10 cellular contexts compared by ENCODE assay signal in genomic region chr5:88602584-88602983, GRCh38.
A peak's percentile ranks its signal among the peaks of the same experiment; 100 is the strongest.
DNase-seq lines count a peak whose midpoint lies in the region; ATAC-seq and TF ChIP-seq lines count a peak whose summit lies in the region.
"Had no signal": no experiment of that assay in that cellular context is flagged by ENCODE, and none has a peak within 500 bp of the region (broad histone marks: within the 10 kb centered on the region; RNA-seq: fewer than 3 reads in every experiment).

No MANE protein-coding gene starts in this region.

- no peaks in the 10 kb centered on the region for H3K36me3 ChIP-seq in upper lobe of right lung

- no peaks in the 10 kb centered on the region for H3K9me3 ChIP-seq in upper lobe of right lung

- H3K4me1 ChIP-seq in upper lobe of right lung: no peaks in the 10 kb centered on the region

- no peak overlapping the region for H3K4me3 ChIP-seq in upper lobe of right lung

- TF ChIP-seq CTCF in upper lobe of right lung (IDR thresholded peaks at IDR 0.05): peak; percentile 21

- no peak for ATAC-seq in upper lobe of right lung
- no peak for ATAC-seq in GM21529 (IDR thresholded peaks at IDR 0.05; ENCODE audit: unreplicated experiment)

- H3K27ac ChIP-seq in upper lobe of right lung: no peak overlapping the region

- TF ChIP-seq POLR2A in erythroblast (IDR thresholded peaks at IDR 0.05; ENCODE audit: low read length): no peak

- H3K27me3 ChIP-seq in upper lobe of right lung: no peaks in the 10 kb centered on the region

- intact Hi-C loops in upper lobe of right lung (cut with DNase I): no loop called here

- peak; percentile 44 for DNase-seq in stimulated activated CD4-positive, alpha-beta T cell treated with anti-CD3 and anti-CD28 coated beads, Interleukin-15, amount 100 ng/mL, for 24 hours
- no peak for DNase-seq in stimulated activated CD4-positive, alpha-beta T cell treated with anti-CD3 and anti-CD28 coated beads, Interleukin-12 subunit alpha, Interleukin-12 subunit beta, amount 100 ng/mL, for 4 hours
- DNase-seq in OCI-M1 (lab: John Stamatoyannopoulos, UW): peak; percentile 54
- peak; percentile 42 to 67 for DNase-seq in erythroblast (lab: John Stamatoyannopoulos, UW)
- no peak for DNase-seq in upper lobe of right lung
- DNase-seq in central memory CD4-positive, alpha-beta T cell: no peak
- DNase-seq in NOMO-1 (lab: John Stamatoyannopoulos, UW; ENCODE audit: unreplicated experiment in 2 of 2): no peak
- DNase-seq: activated gamma-delta T cell treated with Interleukin-2 at 50 U/mL for 16 hours, NCI-H510A had no signal

Comparison
In these comparisons a context has a peak if more than half of its experiments do, and no peak if none do; other contexts are left out.
1. DNase-seq: peak in stimulated activated CD4-positive, alpha-beta T cell treated with anti-CD3 and anti-CD28 coated beads, Interleukin-15, amount 100 ng/mL, for 24 hours (single experiment), OCI-M1 (single experiment) and erythroblast (2 of 2); none in stimulated activated CD4-positive, alpha-beta T cell treated with anti-CD3 and anti-CD28 coated beads, Interleukin-12 subunit alpha, Interleukin-12 subunit beta, amount 100 ng/mL, for 4 hours (single experiment), upper lobe of right lung (single experiment), central memory CD4-positive, alpha-beta T cell (single experiment) and NOMO-1 (0 of 2).